ENCODE assay signal across 21 cellular contexts in the genomic region with DNA sequence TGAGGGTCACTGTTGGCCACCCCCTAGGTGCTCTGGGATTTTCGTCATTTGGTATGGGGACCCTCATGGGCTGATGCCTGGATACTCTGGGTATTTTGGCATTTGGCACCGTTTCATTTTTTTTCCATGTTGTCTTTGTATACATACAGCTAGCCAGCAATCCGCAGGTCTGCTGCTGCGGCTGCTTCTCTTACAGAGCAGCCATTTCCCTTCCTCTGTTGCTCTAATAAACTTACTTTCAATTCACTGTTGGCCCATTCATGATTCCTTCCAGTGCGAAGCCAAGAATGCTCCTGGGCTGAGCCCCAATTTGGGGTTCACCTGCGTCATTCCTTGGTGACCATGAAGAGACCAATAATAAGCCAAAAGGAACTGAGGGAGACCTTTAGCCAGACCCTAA. TPM values are rescaled to one million over a fixed set of nuclear protein-coding genes. Genes with fewer than 3 reads are reported as not detected.
DNase-seq lines count a peak whose midpoint lies in the region; ATAC-seq, FAIRE-seq and TF ChIP-seq lines count a peak whose summit lies in the region.
"Had no signal": no experiment of that assay in that cellular context is flagged by ENCODE, and none has a peak within 500 bp of the region (broad histone marks: within the 10 kb centered on the region; RNA-seq: fewer than 3 reads in every experiment).

No MANE protein-coding gene starts in this region.

- ATAC-seq in GM18907 (IDR thresholded peaks at IDR 0.05; ENCODE audit: unreplicated experiment) (no peak), GM19351 (IDR thresholded peaks at IDR 0.05; ENCODE audit: unreplicated experiment) (no peak)
- ATAC-seq: PC-3 had no signal

- no peak overlapping the region for H3K4me3 Mint-ChIP-seq in CD8-positive, alpha-beta memory T cell
- H3K4me3 Mint-ChIP-seq in HFFc6 (no peak overlapping the region), astrocyte (ENCODE audit: unreplicated experiment) (peak overlapping the region; percentile 22), nephron progenitor cell (no peak overlapping the region)
- H3K4me3 Mint-ChIP-seq: CD4-positive, CD25-positive, alpha-beta regulatory T cell had no signal

- no peak for TF ChIP-seq CTCF in HFFc6 (IDR thresholded peaks at IDR 0.05)
- TF ChIP-seq CTCF in astrocyte (IDR thresholded peaks at IDR 0.05; ENCODE audit: insufficient read depth, low read depth, low read length): no peak
- no peak for TF ChIP-seq CTCF in nephron progenitor cell (IDR thresholded peaks at IDR 0.05)

- H3K36me3 ChIP-seq in CD8-positive, alpha-beta memory T cell (ENCODE audit: insufficient read depth, low read length): no peaks in the 10 kb centered on the region
- H3K36me3 ChIP-seq in astrocyte (ENCODE audit: insufficient read depth, low read length): peaks cover 5% of the 10 kb centered on the region

- TF ChIP-seq POLR2A in erythroblast (IDR thresholded peaks at IDR 0.05; ENCODE audit: low read length): no peak

- H3K27me3 Mint-ChIP-seq in CD8-positive, alpha-beta memory T cell: no peaks in the 10 kb centered on the region
- no peaks in the 10 kb centered on the region for H3K27me3 Mint-ChIP-seq in HFFc6 (ENCODE audit: insufficient read depth)
- H3K27me3 Mint-ChIP-seq in astrocyte (ENCODE audit: low read depth, unreplicated experiment): no peaks in the 10 kb centered on the region
- no peaks in the 10 kb centered on the region for H3K27me3 Mint-ChIP-seq in nephron progenitor cell (ENCODE audit: low read depth, poor library complexity)
- H3K27me3 Mint-ChIP-seq: CD4-positive, CD25-positive, alpha-beta regulatory T cell had no signal

- H3K9me3 Mint-ChIP-seq in CD8-positive, alpha-beta memory T cell: no peaks in the 10 kb centered on the region
- H3K9me3 Mint-ChIP-seq in HFFc6 (no peaks in the 10 kb centered on the region), astrocyte (ENCODE audit: unreplicated experiment) (no peaks in the 10 kb centered on the region), nephron progenitor cell (peaks cover 21% of the 10 kb centered on the region)

- peaks cover 0 to 28% (median 13%) of the 10 kb centered on the region in 3 donors for H3K36me3 Mint-ChIP-seq in CD8-positive, alpha-beta memory T cell
- H3K36me3 Mint-ChIP-seq in HFFc6 (ENCODE audit: low read depth) (peaks cover 20% of the 10 kb centered on the region), astrocyte (ENCODE audit: low read depth, unreplicated experiment) (peaks cover 11% of the 10 kb centered on the region), nephron progenitor cell (ENCODE audit: low read depth) (peaks cover 64% of the 10 kb centered on the region)

- H4K20me1 ChIP-seq in astrocyte (ENCODE audit: insufficient read depth, low read length): peaks cover 16% of the 10 kb centered on the region

- H3K4me3 ChIP-seq in CD8-positive, alpha-beta memory T cell (ENCODE audit: low read length): no peak overlapping the region
- no peak overlapping the region for H3K4me3 ChIP-seq in astrocyte (ENCODE audit: insufficient read depth, low read depth, low read length)

- CTCF ChIA-PET in CD8-positive, alpha-beta memory T cell (lab: Charles Lee): no interaction called here

- peaks cover 23 to 52% (median 41%) of the 10 kb centered on the region in 3 donors for H3K4me1 Mint-ChIP-seq in CD8-positive, alpha-beta memory T cell
- H3K4me1 Mint-ChIP-seq in HFFc6 (ENCODE audit: low read depth) (peaks cover 19% of the 10 kb centered on the region), astrocyte (ENCODE audit: low read depth, unreplicated experiment) (peaks cover 9% of the 10 kb centered on the region), nephron progenitor cell (peaks cover 11% of the 10 kb centered on the region)

- no peak overlapping the region for H3K9ac ChIP-seq in astrocyte (ENCODE audit: low read length)

- no peak for DNase-seq in CD8-positive, alpha-beta memory T cell
- DNase-seq in HFFc6 (no peak), astrocyte (ENCODE audit: low read depth) (no peak), nephron progenitor cell (no peak), NCI-H524 (lab: John Stamatoyannopoulos, UW) (no peak), erythroblast (lab: John Stamatoyannopoulos, UW) (no peak)
- DNase-seq: ACHN; AML-193; Calu3; CD4-positive, CD25-positive, alpha-beta regulatory T cell; DMS79; MV-4-11; NCI-H1417; NCI-H187 treated with DMSO at 0.1 percent for 48 hours; NCI-H345; NCI-H69; PC-3 had no signal

- no peak overlapping the region for H3K4me2 ChIP-seq in astrocyte (ENCODE audit: low read length)

- no peaks in the 10 kb centered on the region for H3K27me3 ChIP-seq in CD8-positive, alpha-beta memory T cell (ENCODE audit: insufficient read depth, low read length, poor library complexity, severe bottlenecking)
- no peaks in the 10 kb centered on the region for H3K27me3 ChIP-seq in astrocyte (ENCODE audit: insufficient read depth, low read length)

- peaks cover 67% of the 10 kb centered on the region for H3K79me2 ChIP-seq in astrocyte (ENCODE audit: insufficient read depth, low read length)

- POLR2A ChIA-PET in CD8-positive, alpha-beta memory T cell (lab: Charles Lee): no interaction called here

- no peak overlapping the region for H2AFZ ChIP-seq in astrocyte (ENCODE audit: low read depth, low read length)

- H3K27ac Mint-ChIP-seq in CD8-positive, alpha-beta memory T cell: peak overlapping the region in 3 of 8 donors; percentile 25 to 47 (median 33)
- H3K27ac Mint-ChIP-seq in HFFc6: peak overlapping the region; percentile 14; the same call in 1 of the 2 replicates
- H3K27ac Mint-ChIP-seq in astrocyte (ENCODE audit: unreplicated experiment): no peak overlapping the region
- H3K27ac Mint-ChIP-seq in nephron progenitor cell: peak overlapping the region; percentile 74

- peak overlapping the region; percentile 39 for H3K27ac ChIP-seq in CD8-positive, alpha-beta memory T cell (ENCODE audit: low read depth, low read length)
- no peak overlapping the region for H3K27ac ChIP-seq in astrocyte (ENCODE audit: low read depth, low read length)
- H3K27ac ChIP-seq: RWPE1 had no signal

- peaks cover 4% of the 10 kb centered on the region for H3K4me1 ChIP-seq in CD8-positive, alpha-beta memory T cell (ENCODE audit: insufficient read depth, low read length)
- peaks cover 12% of the 10 kb centered on the region for H3K4me1 ChIP-seq in astrocyte (ENCODE audit: insufficient read depth, low read length)

- H3K9me3 ChIP-seq in CD8-positive, alpha-beta memory T cell (ENCODE audit: low read length): no peaks in the 10 kb centered on the region
- no peaks in the 10 kb centered on the region for H3K9me3 ChIP-seq in astrocyte (ENCODE audit: insufficient read depth, low read depth, low read length)

- FAIRE-seq in astrocyte (lab: Jason Lieb, UNC): no peak
- FAIRE-seq: G401.6 had no signal

RNA-seq across cellular contexts. Expression of gene GON4L, which starts 21.5 kb away (rescaled TPM):
- 10 to 100 TPM; 53.3 to 60.8 TPM for total RNA-seq in CD8-positive, alpha-beta memory T cell
- 42.9 TPM for polyA plus RNA-seq in CD8-positive, alpha-beta memory T cell
- 10 to 100 TPM; 24.2 to 31.3 (median 28.6) TPM for total RNA-seq in HFFc6 (2021; fragmentation: NEBNext Ultra II Directional; extraction: Animal tissue kit (Norgen Biotek cat#: 25700))
- total RNA-seq in astrocyte: 52.8 and 58.2 TPM in 2 replicates

RNA-seq across cellular contexts. Expression of gene SYT11, which starts 23.8 kb away (rescaled TPM):
- 10 to 100 TPM; 22.7 TPM for total RNA-seq in CD8-positive, alpha-beta memory T cell
- polyA plus RNA-seq in CD8-positive, alpha-beta memory T cell: 19.3 TPM
- total RNA-seq in HFFc6 (2021; fragmentation: NEBNext Ultra II Directional; extraction: Animal tissue kit (Norgen Biotek cat#: 25700)): 10 to 100 TPM; 38.9 to 56.0 (median 48.8) TPM
- total RNA-seq in astrocyte: 22.1 and 22.3 TPM in 2 replicates
